Comparison of ENCODE assay signal across 8 cellular contexts in the genomic region with DNA sequence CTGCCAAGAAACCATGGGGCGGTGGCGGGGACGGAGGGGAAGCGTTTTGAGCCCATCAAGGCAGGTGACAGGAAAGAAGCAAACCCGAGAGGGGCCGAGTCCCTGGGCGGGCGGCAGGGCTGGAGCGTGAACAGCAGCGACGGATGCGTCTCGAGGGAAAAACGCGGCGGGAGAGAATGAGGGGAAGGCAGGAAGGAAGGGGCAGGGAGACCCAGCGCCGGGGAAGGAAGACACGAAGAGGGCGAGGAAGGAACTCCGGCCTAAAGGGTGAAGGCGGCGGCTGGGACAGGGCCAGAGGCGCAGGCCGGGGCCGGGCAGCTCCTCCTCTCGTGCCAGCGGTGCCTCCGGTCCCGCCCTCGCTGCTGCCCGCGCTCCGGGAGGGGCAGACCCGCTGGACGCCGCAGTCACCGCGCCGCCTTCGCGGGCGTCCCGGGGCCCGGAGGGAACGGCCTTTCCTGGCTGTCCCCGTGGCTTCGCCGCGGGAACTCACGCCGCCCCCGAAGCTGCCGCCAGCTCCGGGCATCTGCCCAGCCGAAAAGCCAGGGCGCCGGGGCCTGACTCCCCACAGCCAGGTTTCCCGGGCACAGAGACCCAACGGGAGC. TPM values are rescaled to one million over a fixed set of nuclear protein-coding genes. Genes with fewer than 3 reads are reported as not detected.
DNase-seq lines count a peak whose midpoint lies in the region; TF ChIP-seq lines count a peak whose summit lies in the region.

No MANE protein-coding gene starts in this region.

- no peak overlapping the region for H4K91ac ChIP-seq in neuronal stem cell (ENCODE audit: low read depth, low read length, poor library complexity)

- no peaks in the 10 kb centered on the region for H3K9me3 Mint-ChIP-seq in activated T-helper 2 cell treated with anti-CD3 and anti-CD28 coated beads, Interferon-gamma antibody, Interleukin-2, Interleukin-4, amounts not matched to agents 10 μg/mL and 5 μg/mL and 100 μg/mL, durations not matched to agents 14 hours and 24 hours and 36 hours

- TF ChIP-seq CTCF in MM.1S (IDR thresholded peaks at IDR 0.05; ENCODE audit: low read length) = no peak

- H3F3A ChIP-seq in MM.1S (ENCODE audit: insufficient read depth, low read length) = no peaks in the 10 kb centered on the region

- H3K14ac ChIP-seq in neuronal stem cell (ENCODE audit: low read length) = peak overlapping the region; percentile 82

- peaks cover 10% of the 10 kb centered on the region for H3K4me1 Mint-ChIP-seq in activated T-helper 2 cell treated with anti-CD3 and anti-CD28 coated beads, Interferon-gamma antibody, Interleukin-2, Interleukin-4, amounts not matched to agents 10 μg/mL and 5 μg/mL and 100 μg/mL, durations not matched to agents 14 hours and 24 hours and 36 hours (ENCODE audit: low read depth)

- intact Hi-C loops in activated T-helper 2 cell treated with anti-CD3 and anti-CD28 coated beads, Interferon-gamma antibody, Interleukin-2, Interleukin-4, amounts not matched to agents 10 μg/mL and 5 μg/mL and 100 μg/mL, durations not matched to agents 14 hours and 24 hours and 36 hours (cut with micrococcal nuclease) = loop anchor here (1.0 to 10.0 kb wide), 4 partner anchors 90 to 1030 kb away; a partner anchor contains a TSS

- peak overlapping the region; percentile 82 for H2BK5ac ChIP-seq in neuronal stem cell (ENCODE audit: low read length)

- peak overlapping the region; percentile 69 for H3K4me3 ChIP-seq in HAP-1
- peak overlapping the region; percentile 91 for H3K4me3 ChIP-seq in MM.1S (ENCODE audit: low read length)
- peak overlapping the region; percentile 88 to 94 for H3K4me3 ChIP-seq in neuronal stem cell (ENCODE audit: low read length in 2 of 2)

- peak overlapping the region; percentile 29; the same call in 1 of the 2 replicates for H3K27ac ChIP-seq in MM.1S (ENCODE audit: low read length)
- peak overlapping the region; percentile 72 for H3K27ac ChIP-seq in neuronal stem cell (replicated peaks; ENCODE audit: low read length)

- H3K36me3 Mint-ChIP-seq in activated T-helper 2 cell treated with anti-CD3 and anti-CD28 coated beads, Interferon-gamma antibody, Interleukin-2, Interleukin-4, amounts not matched to agents 10 μg/mL and 5 μg/mL and 100 μg/mL, durations not matched to agents 14 hours and 24 hours and 36 hours (ENCODE audit: low read depth) = no peaks in the 10 kb centered on the region

- peak overlapping the region; percentile 95 for H3K23ac ChIP-seq in neuronal stem cell (ENCODE audit: low read depth, low read length, poor library complexity)

- H3K36me3 ChIP-seq in HAP-1 (replicated peaks) (no peaks in the 10 kb centered on the region), MM.1S (replicated peaks; ENCODE audit: insufficient read depth, low read length) (no peaks in the 10 kb centered on the region), neuronal stem cell (replicated peaks in 1 of 2; ENCODE audit: control insufficient read depth in 2 of 2, insufficient read depth in 2 of 2, low read length in 2 of 2) (peaks cover 0 to 3% of the 10 kb centered on the region in 2 donors)

- H3K79me2 ChIP-seq in MM.1S (ENCODE audit: low read length) = peaks cover 9% of the 10 kb centered on the region

- H2AFZ ChIP-seq in MM.1S (ENCODE audit: low read length) (peak overlapping the region; percentile 99), neuronal stem cell (ENCODE audit: low read length) (peak overlapping the region; percentile 97)

- peak overlapping the region; percentile 46 for H3K27ac Mint-ChIP-seq in activated T-helper 2 cell treated with anti-CD3 and anti-CD28 coated beads, Interferon-gamma antibody, Interleukin-2, Interleukin-4, amounts not matched to agents 10 μg/mL and 5 μg/mL and 100 μg/mL, durations not matched to agents 14 hours and 24 hours and 36 hours

- H2BK15ac ChIP-seq in neuronal stem cell (ENCODE audit: low read length) = peak overlapping the region; percentile 58

- no peaks in the 10 kb centered on the region for H3K27me3 ChIP-seq in HAP-1 (ENCODE audit: low read depth)
- H3K27me3 ChIP-seq in MM.1S (replicated peaks; ENCODE audit: insufficient read depth, low read length) = peaks cover 3% of the 10 kb centered on the region
- peaks cover 0 to 5% (median under 1%) of the 10 kb centered on the region in 3 experiments for H3K27me3 ChIP-seq in neuronal stem cell (ENCODE audit: control insufficient read depth in 3 of 3, insufficient read depth in 3 of 3, low read depth in 1 of 3, low read length in 3 of 3)

- H3K4me2 ChIP-seq in MM.1S (ENCODE audit: low read depth, low read length) (peak overlapping the region; percentile 96), neuronal stem cell (ENCODE audit: insufficient read depth, low read length, poor library complexity, severe bottlenecking) (peak overlapping the region; percentile 99)

- peak; percentile 81 for DNase-seq in NCI-H146 treated with DMSO at 0.1 percent for 48 hours (lab: John Stamatoyannopoulos, UW; ENCODE audit: unreplicated experiment)
- no peak for DNase-seq in NCI-H146 (lab: John Stamatoyannopoulos, UW)
- DNase-seq in HAP-1 (ENCODE audit: low spot score in 2 of 2) = peak in 1 of 2 experiments; percentile 61
- peak; percentile 49 for DNase-seq in MM.1S
- DNase-seq in activated T-helper 2 cell treated with anti-CD3 and anti-CD28 coated beads, Interferon-gamma antibody, Interleukin-2, Interleukin-4, amounts not matched to agents 10 μg/mL and 5 μg/mL and 100 μg/mL, durations not matched to agents 14 hours and 24 hours and 36 hours (ENCODE audit: low spot score) = no peak
- peak; percentile 61 for DNase-seq in globus pallidus (ENCODE audit: low spot score)
- DNase-seq in neuronal stem cell (ENCODE audit: low spot score) = no peak
- DNase-seq in GDM1 (lab: John Stamatoyannopoulos, UW) = no peak

- H3K9me3 ChIP-seq in HAP-1 (no peaks in the 10 kb centered on the region), MM.1S (replicated peaks; ENCODE audit: insufficient read depth, low read length) (no peaks in the 10 kb centered on the region), neuronal stem cell (replicated peaks in 1 of 2; ENCODE audit: control insufficient read depth in 2 of 2, insufficient read depth in 1 of 2, low read depth in 1 of 2, low read length in 2 of 2) (peaks cover 0 to 16% of the 10 kb centered on the region in 2 donors)

- no peaks in the 10 kb centered on the region for H3K9me2 ChIP-seq in MM.1S (replicated peaks; ENCODE audit: insufficient read depth, low read length)

- H3K27me3 Mint-ChIP-seq in activated T-helper 2 cell treated with anti-CD3 and anti-CD28 coated beads, Interferon-gamma antibody, Interleukin-2, Interleukin-4, amounts not matched to agents 10 μg/mL and 5 μg/mL and 100 μg/mL, durations not matched to agents 14 hours and 24 hours and 36 hours (ENCODE audit: low read depth) = peaks cover 33% of the 10 kb centered on the region

- H3K18ac ChIP-seq in neuronal stem cell (ENCODE audit: low read length) = peak overlapping the region; percentile 98

- H3K4me3 Mint-ChIP-seq in activated T-helper 2 cell treated with anti-CD3 and anti-CD28 coated beads, Interferon-gamma antibody, Interleukin-2, Interleukin-4, amounts not matched to agents 10 μg/mL and 5 μg/mL and 100 μg/mL, durations not matched to agents 14 hours and 24 hours and 36 hours (ENCODE audit: low read depth) = peak overlapping the region; percentile 88

- H4K8ac ChIP-seq in neuronal stem cell (ENCODE audit: low read depth, low read length) = no peak overlapping the region

- peak overlapping the region; percentile 61 for H2BK120ac ChIP-seq in neuronal stem cell (ENCODE audit: low read depth, low read length)

- WGBS in neuronal stem cell (ENCODE audit: extremely low coverage in 2 of 2, insufficient read length in 2 of 2, insufficient replicate concordance in 1 of 2), 2 donors = no CpG with 5 or more reads among the region's 60 CpGs

- H3K4me1 ChIP-seq in HAP-1 (peaks cover 10% of the 10 kb centered on the region), MM.1S (ENCODE audit: low read length) (peaks cover 5% of the 10 kb centered on the region; the same call in 1 of the 2 replicates), neuronal stem cell (ENCODE audit: control insufficient read depth in 2 of 2, insufficient read depth in 1 of 2, low read depth in 1 of 2, low read length in 2 of 2) (peaks cover 14 to 23% of the 10 kb centered on the region in 2 donors)

- H3K79me1 ChIP-seq in neuronal stem cell (ENCODE audit: low read depth, low read length) = peaks cover 16% of the 10 kb centered on the region

- H3K4ac ChIP-seq in neuronal stem cell (ENCODE audit: low read length) = no peak overlapping the region

- peak overlapping the region; percentile 88 for H2AK5ac ChIP-seq in neuronal stem cell (ENCODE audit: low read depth, low read length)

- H4K20me1 ChIP-seq in MM.1S (ENCODE audit: insufficient read depth, low read length) = no peaks in the 10 kb centered on the region

- H3K9ac ChIP-seq in MM.1S (ENCODE audit: low read length) (peak overlapping the region; percentile 65), neuronal stem cell (ENCODE audit: low read depth, low read length, poor library complexity) (peak overlapping the region; percentile 93)

- H2BK12ac ChIP-seq in neuronal stem cell (ENCODE audit: low read length) = no peak overlapping the region

- in situ Hi-C loops in HAP-1 (cut with MboI; ENCODE audit: low sequenced_read_pairs) = no loop called here

RNA-seq across cellular contexts. Expression of a gene that starts 0.8 kb away (rescaled TPM):
- 7.0 and 8.3 TPM in 2 replicates for total RNA-seq in activated T-helper 2 cell treated with anti-CD3 and anti-CD28 coated beads, Interferon-gamma antibody, Interleukin-2, Interleukin-4, amounts not matched to agents 10 μg/mL and 5 μg/mL and 100 μg/mL, durations not matched to agents 14 hours and 24 hours and 36 hours
- polyA plus RNA-seq in neuronal stem cell (2013, experiment 1 of 2) = 26.5 TPM
- polyA plus RNA-seq in neuronal stem cell (2013, experiment 2 of 2) = 27.6 TPM

RNA-seq across cellular contexts. Expression of a gene that starts 43.1 kb away (rescaled TPM):
- 0.64 and 0.68 TPM in 2 replicates for total RNA-seq in activated T-helper 2 cell treated with anti-CD3 and anti-CD28 coated beads, Interferon-gamma antibody, Interleukin-2, Interleukin-4, amounts not matched to agents 10 μg/mL and 5 μg/mL and 100 μg/mL, durations not matched to agents 14 hours and 24 hours and 36 hours
- 0.13 TPM for polyA plus RNA-seq in neuronal stem cell (2013, experiment 1 of 2)
- 0.12 TPM for polyA plus RNA-seq in neuronal stem cell (2013, experiment 2 of 2)

Comparison
In these comparisons a context has a peak if more than half of its experiments do, and no peak if none do; other contexts are left out.
1. DNase-seq: peak in NCI-H146 treated with DMSO at 0.1 percent for 48 hours (single experiment), MM.1S (single experiment) and globus pallidus (single experiment); none in NCI-H146 (single experiment), activated T-helper 2 cell treated with anti-CD3 and anti-CD28 coated beads, Interferon-gamma antibody, Interleukin-2, Interleukin-4, amounts not matched to agents 10 μg/mL and 5 μg/mL and 100 μg/mL, durations not matched to agents 14 hours and 24 hours and 36 hours (single experiment), neuronal stem cell (single experiment) and GDM1 (single experiment).
2. Peak in every context shown above with its lines, with median percentiles within 50 percentile points of each other: H3K4me3 ChIP-seq.